8 cellular contexts compared by ENCODE assay signal in genomic region chr7:114931656-114932011, GRCh38. TPM values are rescaled to one million over a fixed set of nuclear protein-coding genes. Genes with fewer than 3 reads are reported as not detected.
DNase-seq lines count a peak whose midpoint lies in the region; ATAC-seq and TF ChIP-seq lines count a peak whose summit lies in the region.

No MANE protein-coding gene starts in this region.

- H3K4me3 ChIP-seq in OCI-LY3 (ENCODE audit: low read length), result peak overlapping the region; percentile 72
- no peak overlapping the region for H3K4me3 ChIP-seq in coronary artery

- no peak overlapping the region for H2BK15ac ChIP-seq in H9 (ENCODE audit: low read depth, low read length)

- H3K79me1 ChIP-seq in H9 (ENCODE audit: insufficient read depth, low read depth, low read length, poor library complexity, severe bottlenecking), result no peaks in the 10 kb centered on the region

- no peak overlapping the region for H4K8ac ChIP-seq in H9 (replicated peaks; ENCODE audit: insufficient read length, low read depth, low read length)

- H3K36me3 ChIP-seq in OCI-LY3 (replicated peaks; ENCODE audit: low read depth, low read length), result peaks cover 11% of the 10 kb centered on the region

- H3K27ac Mint-ChIP-seq in memory B cell (no peak overlapping the region), H9 (0 out of 7 replicates have a peak overlapping the region, but pooled peaks of 1 of the 3 experiments have one; percentile 83)

- H3K23me2 ChIP-seq in H9 (ENCODE audit: insufficient read length, low read depth, low read length, poor library complexity, severe bottlenecking), result no peaks in the 10 kb centered on the region

- peak overlapping the region; percentile 91 for H3K9ac ChIP-seq in OCI-LY3 (ENCODE audit: low read length)
- H3K9ac ChIP-seq in H9 (ENCODE audit: extremely low read depth, insufficient read length, low read length), result no peak overlapping the region

- DNase-seq in memory B cell (ENCODE audit: low spot score in 2 of 2) (peak in 1 of 2 donors; percentile 54), ecto neural progenitor cell (ENCODE audit: low spot score) (no peak), occipital lobe (lab: John Stamatoyannopoulos, UW) (no peak), coronary artery (ENCODE audit: low spot score) (no peak), H9 (no peak)

- TF ChIP-seq CTCF in OCI-LY3 (IDR thresholded peaks at IDR 0.05; ENCODE audit: low read depth, low read length) (peak; percentile 27; the same call in 1 of the 2 replicates), coronary artery (IDR thresholded peaks at IDR 0.05) (no peak), H9 (conservative IDR thresholded peaks at IDR 0.05) (no peak)

- H3K79me2 ChIP-seq in OCI-LY3 (ENCODE audit: low read length) (peaks cover 98% of the 10 kb centered on the region), H9 (ENCODE audit: insufficient read depth, low read length) (no peaks in the 10 kb centered on the region)

- H3K4me1 Mint-ChIP-seq in memory B cell (peaks cover 41% of the 10 kb centered on the region), H9 (peaks cover 5 to 8% of the 10 kb centered on the region in 2 experiments)

- H3K27me3 Mint-ChIP-seq in memory B cell, result no peaks in the 10 kb centered on the region
- no peaks in the 10 kb centered on the region for H3K27me3 Mint-ChIP-seq in H9 (ENCODE audit: low read depth)

- WGBS in H9 (ENCODE audit: extremely low coverage, insufficient read length, low lambda C conversion rate), result no CpG with 5 or more reads among the region's 9 CpGs

- H3K23ac ChIP-seq in H9 (ENCODE audit: insufficient read length, low read depth, low read length), result no peak overlapping the region

- ATAC-seq in GM18508 (IDR thresholded peaks at IDR 0.05; ENCODE audit: insufficient read depth, unreplicated experiment) (peak; percentile 67), GM21825 (IDR thresholded peaks at IDR 0.05; ENCODE audit: unreplicated experiment) (peak; percentile 77), memory B cell (ENCODE audit: low read depth) (peak; percentile 91)

- no peak overlapping the region for H2BK5ac ChIP-seq in H9 (ENCODE audit: insufficient read length, low read length)

- no peak overlapping the region for H2BK120ac ChIP-seq in H9 (ENCODE audit: low read depth, low read length, poor library complexity, severe bottlenecking)

- no peaks in the 10 kb centered on the region for H3K9me3 Mint-ChIP-seq in memory B cell
- no peaks in the 10 kb centered on the region for H3K9me3 Mint-ChIP-seq in H9

- H3K4ac ChIP-seq in H9 (ENCODE audit: low read depth, low read length), result no peak overlapping the region

- H3K18ac ChIP-seq in H9 (ENCODE audit: insufficient read length, low read depth, low read length), result no peak overlapping the region

- no peak overlapping the region for H2BK12ac ChIP-seq in H9 (ENCODE audit: insufficient read length, low read depth, low read length)

- no peak overlapping the region for H2AK5ac ChIP-seq in H9 (ENCODE audit: insufficient read length, low read length)

- H3T11ph ChIP-seq in H9 (ENCODE audit: low read length), result no peak overlapping the region

- peaks cover 94% of the 10 kb centered on the region for H3K4me1 ChIP-seq in OCI-LY3 (ENCODE audit: low read length)
- no peaks in the 10 kb centered on the region; the same call in 1 of the 2 replicates for H3K4me1 ChIP-seq in H9 (ENCODE audit: insufficient read depth, low read length)

- H4K20me1 ChIP-seq in OCI-LY3 (ENCODE audit: insufficient read depth, low read length), result peaks cover 14% of the 10 kb centered on the region; the same call in 1 of the 2 replicates
- H4K20me1 ChIP-seq in H9 (ENCODE audit: control insufficient read depth, insufficient read depth, insufficient read length), result no peaks in the 10 kb centered on the region

- H3K56ac ChIP-seq in H9 (ENCODE audit: insufficient read length, low read depth, low read length), result no peak overlapping the region

- H2AFZ ChIP-seq in OCI-LY3 (ENCODE audit: low read depth, low read length) (no peak overlapping the region), H9 (ENCODE audit: low read length) (no peak overlapping the region)

- no peak overlapping the region for H4K91ac ChIP-seq in H9 (ENCODE audit: insufficient read length, low read depth, low read length)

- H3K27me3 ChIP-seq in OCI-LY3 (ENCODE audit: low read depth, low read length) (no peaks in the 10 kb centered on the region), H9 (ENCODE audit: insufficient read depth, low read length) (no peaks in the 10 kb centered on the region)

- H4K5ac ChIP-seq in H9 (ENCODE audit: insufficient read length, low read depth, low read length), result no peak overlapping the region

- H3K36me3 Mint-ChIP-seq in memory B cell, result no peaks in the 10 kb centered on the region
- no peaks in the 10 kb centered on the region; a peak in 1 of 7 replicates for H3K36me3 Mint-ChIP-seq in H9 (ENCODE audit: insufficient read depth in 1 of 3, low read depth in 3 of 3)

- H3K27ac ChIP-seq in OCI-LY3 (ENCODE audit: low read length) (peak overlapping the region; percentile 96), coronary artery (no peak overlapping the region), H9 (ENCODE audit: insufficient read length, low read depth, low read length) (no peak overlapping the region)

- no peaks in the 10 kb centered on the region for H3K9me3 ChIP-seq in OCI-LY3 (ENCODE audit: insufficient read depth, low read length)
- no peaks in the 10 kb centered on the region for H3K9me3 ChIP-seq in H9 (ENCODE audit: control insufficient read depth, low read depth, low read length)

- peak overlapping the region; percentile 87 for H3K4me2 ChIP-seq in OCI-LY3 (ENCODE audit: low read length)
- H3K4me2 ChIP-seq in H9 (ENCODE audit: insufficient read depth, insufficient read length, low read length), result no peak overlapping the region

- no peak overlapping the region for H2BK20ac ChIP-seq in H9 (ENCODE audit: low read depth, low read length, poor library complexity, severe bottlenecking)

- peak overlapping the region; percentile 81 for H3K4me3 Mint-ChIP-seq in memory B cell
- no peak overlapping the region for H3K4me3 Mint-ChIP-seq in H9

- H3K14ac ChIP-seq in H9 (ENCODE audit: insufficient read depth, low read length), result no peak overlapping the region

RNA-seq across cellular contexts. Expression of gene MDFIC, which starts 9.7 kb away (rescaled TPM):
- total RNA-seq in occipital lobe, result 7.0 TPM
- 2.0 and 2.1 TPM in 2 replicates for total RNA-seq in H9 (2021)
